19 cellular contexts compared by ENCODE assay signal in the genomic region with DNA sequence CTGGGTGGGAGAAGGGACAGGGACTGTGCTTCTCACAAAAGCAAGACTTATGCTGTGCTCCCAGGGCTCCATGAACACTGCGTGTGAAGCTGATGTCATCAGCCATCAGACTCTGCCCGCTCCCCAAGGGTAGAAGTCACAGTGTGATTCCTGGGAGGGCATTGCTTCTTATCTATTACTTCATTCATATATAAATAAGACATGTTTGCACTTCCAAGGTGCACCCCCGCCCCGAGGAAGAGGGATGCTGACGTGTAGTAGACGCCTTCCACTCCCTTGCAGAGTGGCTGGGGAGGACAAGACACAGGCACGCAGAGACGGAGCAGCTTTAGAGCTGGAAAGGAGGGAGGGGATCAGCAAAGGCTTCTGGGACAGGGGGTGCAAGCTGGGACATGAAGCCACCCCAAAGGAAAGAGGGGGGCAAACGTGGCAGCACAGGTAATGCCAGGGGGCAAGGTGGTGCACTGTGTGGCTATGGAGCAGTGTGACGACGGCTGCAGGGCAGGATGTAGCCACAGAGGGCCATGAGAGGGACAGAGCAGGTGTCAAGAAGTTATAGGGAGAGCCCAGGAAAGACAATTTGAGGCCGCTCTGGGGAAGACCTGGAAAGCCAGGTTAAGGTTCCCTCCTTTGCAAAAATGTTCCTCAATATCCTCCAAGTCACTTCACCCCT.
A peak's percentile ranks its signal among the peaks of the same experiment; 100 is the strongest.
DNase-seq lines count a peak whose midpoint lies in the region; ATAC-seq and TF ChIP-seq lines count a peak whose summit lies in the region.
"Had no signal": no experiment of that assay in that cellular context is flagged by ENCODE, and none has a peak within 500 bp of the region (broad histone marks: within the 10 kb centered on the region; RNA-seq: fewer than 3 reads in every experiment).

No MANE protein-coding gene starts in this region.

- ATAC-seq in esophagus mucosa (peak; percentile 45), GM21367 (IDR thresholded peaks at IDR 0.05; ENCODE audit: unreplicated experiment) (no peak)

- no peaks in the 10 kb centered on the region for H3K79me2 ChIP-seq in neural cell (replicated peaks; ENCODE audit: insufficient read depth, low read length)

- no peaks in the 10 kb centered on the region for H3F3A ChIP-seq in neural cell (ENCODE audit: insufficient read depth, low read length, poor library complexity, severe bottlenecking)

- DNase-seq in astrocyte of the spinal cord (ENCODE audit: low read depth, low spot score) (peak; percentile 29), type B pancreatic cell (ENCODE audit: extremely low spot score, unreplicated experiment) (no peak), GM10266 (ENCODE audit: extremely low spot score) (no peak), epidermal melanocyte (ENCODE audit: insufficient read length, low spot score) (no peak)
- DNase-seq: BE2C; CD4-positive, alpha-beta memory T cell; DND-41; GDM1; GM23248; HFFc6; NCI-H1417 treated with DMSO at 0.1 percent for 48 hours; NCI-H2081; NCI-H510A treated with DMSO at 0.1 percent for 48 hours; SHP77 had no signal

- H3K36me3 Mint-ChIP-seq in type B pancreatic cell, result no peaks in the 10 kb centered on the region
- H3K36me3 Mint-ChIP-seq: CD4-positive, alpha-beta memory T cell; IgD-negative memory B cell had no signal

- no peak overlapping the region for H3K4me3 Mint-ChIP-seq in type B pancreatic cell
- H3K4me3 Mint-ChIP-seq: CD4-positive, alpha-beta memory T cell; HFFc6; IgD-negative memory B cell had no signal

- H3K27ac ChIP-seq in neural cell (ENCODE audit: low read length), result peak overlapping the region; percentile 7
- H3K27ac ChIP-seq: GM23248, Peyer's patch had no signal

- H3K9ac ChIP-seq in neural cell (ENCODE audit: low read length), result no peak overlapping the region
- H3K9ac ChIP-seq: GM23248 had no signal

- in situ Hi-C loops in astrocyte of the spinal cord (cut with HindIII; ENCODE audit: low sequenced_read_pairs), result no loop called here

- H3K27ac Mint-ChIP-seq in type B pancreatic cell, result peak overlapping the region; percentile 35
- H3K27ac Mint-ChIP-seq: CD4-positive, alpha-beta memory T cell; HFFc6 had no signal

- H3K36me3 ChIP-seq in neural cell (ENCODE audit: insufficient read depth, low read length), result no peaks in the 10 kb centered on the region
- H3K36me3 ChIP-seq: BE2C, Peyer's patch had no signal

- H3K4me1 Mint-ChIP-seq in type B pancreatic cell (ENCODE audit: unreplicated experiment), result peaks cover 32% of the 10 kb centered on the region

- no peak overlapping the region for H2AFZ ChIP-seq in neural cell (ENCODE audit: low read depth, low read length)
- H2AFZ ChIP-seq: GM23248 had no signal

- H3K27me3 Mint-ChIP-seq in type B pancreatic cell, result peaks cover 11% of the 10 kb centered on the region

- no peaks in the 10 kb centered on the region for H4K20me1 ChIP-seq in neural cell (ENCODE audit: insufficient read depth)

- no peaks in the 10 kb centered on the region for H3K27me3 ChIP-seq in neural cell (ENCODE audit: insufficient read depth, low read depth, low read length)
- H3K27me3 ChIP-seq: BE2C, Peyer's patch had no signal

- TF ChIP-seq EP300 in neural cell (conservative IDR thresholded peaks at IDR 0.05; ENCODE audit: poor library complexity, severe bottlenecking), result no peak

- H3K9me2 ChIP-seq in neural cell (ENCODE audit: insufficient read depth, low read length), result no peaks in the 10 kb centered on the region

- TF ChIP-seq RAD21 in neural cell (conservative IDR thresholded peaks at IDR 0.05), result no peak

- H3K4me3 ChIP-seq in astrocyte of the spinal cord (ENCODE audit: low read depth, low read length) (no peak overlapping the region), neural cell (ENCODE audit: low read length) (no peak overlapping the region)
- H3K4me3 ChIP-seq: GM23248, Peyer's patch had no signal

- no peaks in the 10 kb centered on the region for H3K9me3 Mint-ChIP-seq in type B pancreatic cell
- H3K9me3 Mint-ChIP-seq: CD4-positive, alpha-beta memory T cell had no signal

- no peak overlapping the region for H3K4me2 ChIP-seq in neural cell (ENCODE audit: low read length)

- TF ChIP-seq CTCF in astrocyte of the spinal cord (IDR thresholded peaks at IDR 0.05; ENCODE audit: low read depth, low read length) (no peak), neural cell (IDR thresholded peaks at IDR 0.05; ENCODE audit: poor library complexity, severe bottlenecking) (no peak), type B pancreatic cell (conservative IDR thresholded peaks at IDR 0.05) (no peak), GM10266 (IDR thresholded peaks at IDR 0.05; ENCODE audit: control insufficient read depth, insufficient read depth, low read depth, missing control alignments) (no peak)

- H3K9me3 ChIP-seq in neural cell (ENCODE audit: low read length), result no peaks in the 10 kb centered on the region
- H3K9me3 ChIP-seq: BE2C, Peyer's patch had no signal

TF ChIP-seq in neural cell, 6 proteins besides CTCF, POLR2A, EP300 and RAD21:
- no peak for TF ChIP-seq TAF1 (IDR thresholded peaks at IDR 0.05; ENCODE audit: low read depth)
- TF ChIP-seq POLR2AphosphoS5 (IDR thresholded peaks at IDR 0.05), result peak; percentile 20
